Comparison of ENCODE assay signal across 12 cellular contexts in genomic region chr4:138911903-138912713, GRCh38.
DNase-seq lines count a peak whose midpoint lies in the region; ATAC-seq and TF ChIP-seq lines count a peak whose summit lies in the region.
"Had no signal": no experiment of that assay in that cellular context is flagged by ENCODE, and none has a peak within 500 bp of the region (broad histone marks: within the 10 kb centered on the region; RNA-seq: fewer than 3 reads in every experiment).

No MANE protein-coding gene starts in this region.

- H3K36me3 ChIP-seq in ovary = no peaks in the 10 kb centered on the region

- no peaks in the 10 kb centered on the region for H3K27me3 ChIP-seq in ovary

- peaks cover 38% of the 10 kb centered on the region for H3K4me1 Mint-ChIP-seq in mesothelial cell of epicardium

- intact Hi-C loops in ovary (cut with DNase I) = no loop called here

- TF ChIP-seq POLR2A in ovary (IDR thresholded peaks at IDR 0.05) = no peak

- TF ChIP-seq CTCF in mesothelial cell of epicardium (IDR thresholded peaks at IDR 0.05; ENCODE audit: unreplicated experiment) (no peak), ovary (IDR thresholded peaks at IDR 0.05) (no peak)

- 59 to 69% (median 62%) methylated on average over 9 of the region's 9 CpGs for WGBS in ovary, 3 donors

- no peaks in the 10 kb centered on the region for H3K9me3 ChIP-seq in ovary

- peaks cover 3% of the 10 kb centered on the region for H3K4me1 ChIP-seq in ovary (ENCODE audit: insufficient read depth)

- no peak overlapping the region for H3K4me3 ChIP-seq in ovary

- H3K27ac ChIP-seq in ovary = no peak overlapping the region

- DNase-seq in COLO668 (lab: John Stamatoyannopoulos, UW; ENCODE audit: unreplicated experiment) (peak; percentile 83), NCI-H187 treated with DMSO at 0.1 percent for 48 hours (lab: John Stamatoyannopoulos, UW) (peak; percentile 41), mesothelial cell of epicardium (ENCODE audit: low spot score in 2 of 2, unreplicated experiment in 2 of 2) (peak in 1 of 2 experiments; percentile 41), NK-92 (lab: John Stamatoyannopoulos, UW; ENCODE audit: unreplicated experiment) (no peak), T-helper 9 cell (no peak), ovary (no peak)
- DNase-seq: activated T-cell treated with anti-CD3 and anti-CD28 coated beads for 4 hours, foreskin melanocyte, mesendoderm had no signal

- H3K27ac Mint-ChIP-seq in mesothelial cell of epicardium = peak overlapping the region; percentile 30
- H3K27ac Mint-ChIP-seq: stimulated activated memory B cell treated with anti-CD40 and anti-IgM and Interleukin-4, amounts not matched to agents 10 μg/mL and 1 μg/mL and 100 μg/mL, for 72 hours had no signal

- no peaks in the 10 kb centered on the region for H3K9me3 Mint-ChIP-seq in mesothelial cell of epicardium
- H3K9me3 Mint-ChIP-seq: stimulated activated memory B cell treated with anti-CD40 and anti-IgM and Interleukin-4, amounts not matched to agents 10 μg/mL and 1 μg/mL and 100 μg/mL, for 72 hours had no signal

- H3K27me3 Mint-ChIP-seq in mesothelial cell of epicardium (ENCODE audit: low read depth) = no peaks in the 10 kb centered on the region
- H3K27me3 Mint-ChIP-seq: stimulated activated memory B cell treated with anti-CD40 and anti-IgM and Interleukin-4, amounts not matched to agents 10 μg/mL and 1 μg/mL and 100 μg/mL, for 72 hours had no signal

- no peaks in the 10 kb centered on the region for H3K36me3 Mint-ChIP-seq in mesothelial cell of epicardium
- H3K36me3 Mint-ChIP-seq: stimulated activated memory B cell treated with anti-CD40 and anti-IgM and Interleukin-4, amounts not matched to agents 10 μg/mL and 1 μg/mL and 100 μg/mL, for 72 hours had no signal

- TF ChIP-seq EP300 in ovary (IDR thresholded peaks at IDR 0.05) = no peak

- no peak for ATAC-seq in SK-N-SH treated with all-trans-retinoic acid at 6 μM for 48 hours
- no peak for ATAC-seq in GM18517 (IDR thresholded peaks at IDR 0.05; ENCODE audit: unreplicated experiment)
- ATAC-seq: stimulated activated memory B cell treated with anti-CD40 and anti-IgM and Interleukin-4, amounts not matched to agents 10 μg/mL and 1 μg/mL and 100 μg/mL, for 72 hours had no signal

- no peak overlapping the region for H3K4me3 Mint-ChIP-seq in mesothelial cell of epicardium
- H3K4me3 Mint-ChIP-seq: stimulated activated memory B cell treated with anti-CD40 and anti-IgM and Interleukin-4, amounts not matched to agents 10 μg/mL and 1 μg/mL and 100 μg/mL, for 72 hours had no signal

TF ChIP-seq in SK-N-SH treated with all-trans-retinoic acid at 6 μM for 48 hours, 23 proteins besides CTCF, POLR2A, EP300 and RAD21:
- no peak for TF ChIP-seq PPARA (CRISPR knock-in tag; IDR thresholded peaks at IDR 0.05; ENCODE audit: borderline replicate concordance)
- TF ChIP-seq RARB (CRISPR knock-in tag; IDR thresholded peaks at IDR 0.05) = no peak
- TF ChIP-seq ESRRG (CRISPR knock-in tag; IDR thresholded peaks at IDR 0.05) = no peak
- TF ChIP-seq SNAI2 (CRISPR knock-in tag; IDR thresholded peaks at IDR 0.05) = 0 out of 2 replicates have a peak, but pooled peaks have one; percentile 17
- no peak for TF ChIP-seq BACH2 (CRISPR knock-in tag; IDR thresholded peaks at IDR 0.05; ENCODE audit: borderline replicate concordance)
- TF ChIP-seq TOX (CRISPR knock-in tag; IDR thresholded peaks at IDR 0.05; ENCODE audit: borderline replicate concordance) = no peak
- 0 out of 2 replicates have a peak, but pooled peaks have one; percentile 13 for TF ChIP-seq TSHZ2 (CRISPR knock-in tag; IDR thresholded peaks at IDR 0.05)

Comparison
In these comparisons a context has a peak if more than half of its experiments do, and no peak if none do; other contexts are left out.
1. DNase-seq: peak in COLO668 (single experiment) and NCI-H187 treated with DMSO at 0.1 percent for 48 hours (single experiment); none in NK-92 (single experiment), T-helper 9 cell (single experiment) and ovary (0 of 5).